ENCODE assay signal across 8 cellular contexts in the genomic region with DNA sequence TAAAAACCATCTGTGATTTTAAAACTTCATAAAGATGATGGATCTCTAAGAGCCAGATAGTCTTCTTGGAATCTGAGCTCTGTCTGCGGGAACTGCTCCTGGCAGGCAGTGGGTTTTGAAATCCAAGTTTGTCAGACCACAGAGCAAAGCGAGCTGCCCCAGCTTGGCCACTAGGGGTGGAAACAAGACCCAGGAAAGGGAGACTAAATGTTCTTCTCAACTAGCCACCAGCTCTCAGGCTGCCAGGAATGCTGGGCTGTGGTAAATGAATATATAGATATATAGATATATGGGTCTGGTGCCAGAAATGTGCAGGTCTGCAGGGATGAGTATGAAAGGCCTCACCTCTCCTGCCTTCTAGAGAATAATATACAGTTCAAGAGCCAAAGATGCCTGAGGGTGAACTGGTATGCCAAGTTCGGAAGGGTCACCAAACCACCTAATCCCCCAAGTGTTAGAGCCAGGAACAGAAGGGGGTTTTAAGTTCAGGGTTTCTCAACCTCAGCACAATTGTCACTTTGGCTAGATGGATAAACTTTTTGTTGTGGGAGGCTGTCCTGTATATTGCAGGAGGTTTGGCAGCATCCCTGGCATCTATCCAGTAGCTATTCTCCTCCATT.
DNase-seq lines count a peak whose midpoint lies in the region; ATAC-seq and TF ChIP-seq lines count a peak whose summit lies in the region.

No MANE protein-coding gene starts in this region.

- H3K36me3 Mint-ChIP-seq in naive thymus-derived CD8-positive, alpha-beta T cell: no peaks in the 10 kb centered on the region

- no peak for ATAC-seq in naive thymus-derived CD8-positive, alpha-beta T cell
- no peak for ATAC-seq in HG03442 (IDR thresholded peaks at IDR 0.05; ENCODE audit: unreplicated experiment)

- no peak overlapping the region for H3K4me3 Mint-ChIP-seq in naive thymus-derived CD8-positive, alpha-beta T cell

- H3K27ac Mint-ChIP-seq in naive thymus-derived CD8-positive, alpha-beta T cell: no peak overlapping the region

- TF ChIP-seq CTCF in choroid plexus epithelial cell (conservative IDR thresholded peaks at IDR 0.05; ENCODE audit: low read depth, low read length): peak; percentile 91

- DNase-seq in COLO668 (lab: John Stamatoyannopoulos, UW; ENCODE audit: unreplicated experiment) (peak; percentile 13), M059J (ENCODE audit: low read depth) (peak; percentile 38), choroid plexus epithelial cell (ENCODE audit: low read depth) (peak; percentile 86), midbrain (lab: John Stamatoyannopoulos, UW) (peak; percentile 36), GM19238 (ENCODE audit: insufficient read length, low spot score) (no peak)
- no peak for DNase-seq in naive thymus-derived CD8-positive, alpha-beta T cell
- DNase-seq in activated effector memory CD4-positive, alpha-beta T cell treated with anti-CD3 and anti-CD28 coated beads, Interleukin-2, amount 50 U/mL, for 16 hours: no peak

- H3K4me3 ChIP-seq in choroid plexus epithelial cell (ENCODE audit: low read depth, low read length): no peak overlapping the region

- H3K9me3 Mint-ChIP-seq in naive thymus-derived CD8-positive, alpha-beta T cell: no peaks in the 10 kb centered on the region

- POLR2A ChIA-PET in naive thymus-derived CD8-positive, alpha-beta T cell (lab: Charles Lee): no interaction called here

- peaks cover 0 to 11% (median 4%) of the 10 kb centered on the region in 5 donors for H3K27me3 Mint-ChIP-seq in naive thymus-derived CD8-positive, alpha-beta T cell

- H3K4me1 Mint-ChIP-seq in naive thymus-derived CD8-positive, alpha-beta T cell: no peaks in the 10 kb centered on the region

Comparison
In these comparisons a context has a peak if more than half of its experiments do, and no peak if none do; other contexts are left out.
1. DNase-seq: peak in COLO668 (single experiment), M059J (single experiment), choroid plexus epithelial cell (single experiment) and midbrain (single experiment); none in naive thymus-derived CD8-positive, alpha-beta T cell (0 of 10), GM19238 (single experiment) and activated effector memory CD4-positive, alpha-beta T cell treated with anti-CD3 and anti-CD28 coated beads, Interleukin-2, amount 50 U/mL, for 16 hours (single experiment).